ENCODE assay signal across 1 cellular context in genomic region chr7:153061913-153062528, GRCh38.
TF ChIP-seq lines count a peak whose summit lies in the region.

No MANE protein-coding gene starts in this region.

TF ChIP-seq in K562, 482 proteins besides CTCF, POLR2A, EP300 and RAD21:
- TF ChIP-seq, protein P1, sequence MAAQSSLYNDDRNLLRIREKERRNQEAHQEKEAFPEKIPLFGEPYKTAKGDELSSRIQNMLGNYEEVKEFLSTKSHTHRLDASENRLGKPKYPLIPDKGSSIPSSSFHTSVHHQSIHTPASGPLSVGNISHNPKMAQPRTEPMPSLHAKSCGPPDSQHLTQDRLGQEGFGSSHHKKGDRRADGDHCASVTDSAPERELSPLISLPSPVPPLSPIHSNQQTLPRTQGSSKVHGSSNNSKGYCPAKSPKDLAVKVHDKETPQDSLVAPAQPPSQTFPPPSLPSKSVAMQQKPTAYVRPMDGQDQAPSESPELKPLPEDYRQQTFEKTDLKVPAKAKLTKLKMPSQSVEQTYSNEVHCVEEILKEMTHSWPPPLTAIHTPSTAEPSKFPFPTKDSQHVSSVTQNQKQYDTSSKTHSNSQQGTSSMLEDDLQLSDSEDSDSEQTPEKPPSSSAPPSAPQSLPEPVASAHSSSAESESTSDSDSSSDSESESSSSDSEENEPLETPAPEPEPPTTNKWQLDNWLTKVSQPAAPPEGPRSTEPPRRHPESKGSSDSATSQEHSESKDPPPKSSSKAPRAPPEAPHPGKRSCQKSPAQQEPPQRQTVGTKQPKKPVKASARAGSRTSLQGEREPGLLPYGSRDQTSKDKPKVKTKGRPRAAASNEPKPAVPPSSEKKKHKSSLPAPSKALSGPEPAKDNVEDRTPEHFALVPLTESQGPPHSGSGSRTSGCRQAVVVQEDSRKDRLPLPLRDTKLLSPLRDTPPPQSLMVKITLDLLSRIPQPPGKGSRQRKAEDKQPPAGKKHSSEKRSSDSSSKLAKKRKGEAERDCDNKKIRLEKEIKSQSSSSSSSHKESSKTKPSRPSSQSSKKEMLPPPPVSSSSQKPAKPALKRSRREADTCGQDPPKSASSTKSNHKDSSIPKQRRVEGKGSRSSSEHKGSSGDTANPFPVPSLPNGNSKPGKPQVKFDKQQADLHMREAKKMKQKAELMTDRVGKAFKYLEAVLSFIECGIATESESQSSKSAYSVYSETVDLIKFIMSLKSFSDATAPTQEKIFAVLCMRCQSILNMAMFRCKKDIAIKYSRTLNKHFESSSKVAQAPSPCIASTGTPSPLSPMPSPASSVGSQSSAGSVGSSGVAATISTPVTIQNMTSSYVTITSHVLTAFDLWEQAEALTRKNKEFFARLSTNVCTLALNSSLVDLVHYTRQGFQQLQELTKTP (IDR thresholded peaks at IDR 0.05; ENCODE audit: low read depth in 1 of 2, partially characterized antibody in 2 of 2) = peak in 1 of 2 experiments; percentile 77
- TF ChIP-seq, protein P2, sequence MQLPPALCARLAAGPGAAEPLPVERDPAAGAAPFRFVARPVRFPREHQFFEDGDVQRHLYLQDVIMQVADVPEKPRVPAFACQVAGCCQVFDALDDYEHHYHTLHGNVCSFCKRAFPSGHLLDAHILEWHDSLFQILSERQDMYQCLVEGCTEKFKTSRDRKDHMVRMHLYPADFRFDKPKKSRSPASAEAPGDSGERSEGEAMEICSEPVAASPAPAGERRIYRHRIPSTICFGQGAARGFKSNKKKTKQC (CRISPR knock-in tag; IDR thresholded peaks at IDR 0.05) = peak; percentile 82; the same call in 1 of the 2 replicates
- TF ChIP-seq MYBL2 (IDR thresholded peaks at IDR 0.05; ENCODE audit: low read depth) (no peak), MYBL2 (CRISPR knock-in tag; IDR thresholded peaks at IDR 0.05; ENCODE audit: borderline replicate concordance) (no peak), CXXC5 (CRISPR knock-in tag; IDR thresholded peaks at IDR 0.05) (peak; percentile 86), KDM4B (IDR thresholded peaks at IDR 0.05; ENCODE audit: borderline replicate concordance in 2 of 2, low read depth in 1 of 2) (no peak), EHMT2 (IDR thresholded peaks at IDR 0.05) (peak; percentile 99), CREM (IDR thresholded peaks at IDR 0.05; ENCODE audit: low read depth) (peak; percentile 47; the same call in 1 of the 2 replicates), PRMT5 (CRISPR knock-in tag; IDR thresholded peaks at IDR 0.05) (peak; percentile 85; the same call in 1 of the 2 replicates), HDAC2 (IDR thresholded peaks at IDR 0.05) (0 out of 2 replicates have a peak, but pooled peaks have one; percentile 38), TFAP4 (CRISPR knock-in tag; IDR thresholded peaks at IDR 0.05; ENCODE audit: borderline replicate concordance) (peak; percentile 71), POLR3G (IDR thresholded peaks at IDR 0.05; ENCODE audit: extremely low read depth, insufficient read length, insufficient replicate concordance) (no peak), ZNF583 (CRISPR knock-in tag; IDR thresholded peaks at IDR 0.05) (0 out of 2 replicates have a peak, but pooled peaks have one; percentile 52), NR2C2 (CRISPR knock-in tag; IDR thresholded peaks at IDR 0.05) (0 out of 2 replicates have a peak, but pooled peaks have one; percentile 31), NR2C2 (tag; IDR thresholded peaks at IDR 0.05) (no peak), TCF7L2 (IDR thresholded peaks at IDR 0.05; ENCODE audit: low read depth, low read length) (no peak), SRSF9 (IDR thresholded peaks at IDR 0.05; ENCODE audit: borderline replicate concordance, low read depth, low read length) (no peak), IRF1 (CRISPR knock-in tag; IDR thresholded peaks at IDR 0.05; ENCODE audit: borderline replicate concordance) (0 out of 2 replicates have a peak, but pooled peaks have one; percentile 34), RCOR1 (IDR thresholded peaks at IDR 0.05; ENCODE audit: borderline replicate concordance in 1 of 2, low read depth in 2 of 2, low read length in 2 of 2) (peak in 1 of 2 experiments; percentile 77; a peak in 1 of 4 replicates), ZNF197 (CRISPR knock-in tag; IDR thresholded peaks at IDR 0.05; ENCODE audit: low read depth) (0 out of 2 replicates have a peak, but pooled peaks have one; percentile 50), ZNF232 (CRISPR knock-in tag; IDR thresholded peaks at IDR 0.05) (peak; percentile 67; the same call in 1 of the 2 replicates), MIER1 (IDR thresholded peaks at IDR 0.05; ENCODE audit: low read depth) (peak; percentile 97), DACH1 (IDR thresholded peaks at IDR 0.05; ENCODE audit: partially characterized antibody) (peak; percentile 23)
- TF ChIP-seq, protein P3, sequence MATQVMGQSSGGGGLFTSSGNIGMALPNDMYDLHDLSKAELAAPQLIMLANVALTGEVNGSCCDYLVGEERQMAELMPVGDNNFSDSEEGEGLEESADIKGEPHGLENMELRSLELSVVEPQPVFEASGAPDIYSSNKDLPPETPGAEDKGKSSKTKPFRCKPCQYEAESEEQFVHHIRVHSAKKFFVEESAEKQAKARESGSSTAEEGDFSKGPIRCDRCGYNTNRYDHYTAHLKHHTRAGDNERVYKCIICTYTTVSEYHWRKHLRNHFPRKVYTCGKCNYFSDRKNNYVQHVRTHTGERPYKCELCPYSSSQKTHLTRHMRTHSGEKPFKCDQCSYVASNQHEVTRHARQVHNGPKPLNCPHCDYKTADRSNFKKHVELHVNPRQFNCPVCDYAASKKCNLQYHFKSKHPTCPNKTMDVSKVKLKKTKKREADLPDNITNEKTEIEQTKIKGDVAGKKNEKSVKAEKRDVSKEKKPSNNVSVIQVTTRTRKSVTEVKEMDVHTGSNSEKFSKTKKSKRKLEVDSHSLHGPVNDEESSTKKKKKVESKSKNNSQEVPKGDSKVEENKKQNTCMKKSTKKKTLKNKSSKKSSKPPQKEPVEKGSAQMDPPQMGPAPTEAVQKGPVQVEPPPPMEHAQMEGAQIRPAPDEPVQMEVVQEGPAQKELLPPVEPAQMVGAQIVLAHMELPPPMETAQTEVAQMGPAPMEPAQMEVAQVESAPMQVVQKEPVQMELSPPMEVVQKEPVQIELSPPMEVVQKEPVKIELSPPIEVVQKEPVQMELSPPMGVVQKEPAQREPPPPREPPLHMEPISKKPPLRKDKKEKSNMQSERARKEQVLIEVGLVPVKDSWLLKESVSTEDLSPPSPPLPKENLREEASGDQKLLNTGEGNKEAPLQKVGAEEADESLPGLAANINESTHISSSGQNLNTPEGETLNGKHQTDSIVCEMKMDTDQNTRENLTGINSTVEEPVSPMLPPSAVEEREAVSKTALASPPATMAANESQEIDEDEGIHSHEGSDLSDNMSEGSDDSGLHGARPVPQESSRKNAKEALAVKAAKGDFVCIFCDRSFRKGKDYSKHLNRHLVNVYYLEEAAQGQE (CRISPR knock-in tag; IDR thresholded peaks at IDR 0.05; ENCODE audit: low read depth) = peak; percentile 95
- TF ChIP-seq, protein P4, sequence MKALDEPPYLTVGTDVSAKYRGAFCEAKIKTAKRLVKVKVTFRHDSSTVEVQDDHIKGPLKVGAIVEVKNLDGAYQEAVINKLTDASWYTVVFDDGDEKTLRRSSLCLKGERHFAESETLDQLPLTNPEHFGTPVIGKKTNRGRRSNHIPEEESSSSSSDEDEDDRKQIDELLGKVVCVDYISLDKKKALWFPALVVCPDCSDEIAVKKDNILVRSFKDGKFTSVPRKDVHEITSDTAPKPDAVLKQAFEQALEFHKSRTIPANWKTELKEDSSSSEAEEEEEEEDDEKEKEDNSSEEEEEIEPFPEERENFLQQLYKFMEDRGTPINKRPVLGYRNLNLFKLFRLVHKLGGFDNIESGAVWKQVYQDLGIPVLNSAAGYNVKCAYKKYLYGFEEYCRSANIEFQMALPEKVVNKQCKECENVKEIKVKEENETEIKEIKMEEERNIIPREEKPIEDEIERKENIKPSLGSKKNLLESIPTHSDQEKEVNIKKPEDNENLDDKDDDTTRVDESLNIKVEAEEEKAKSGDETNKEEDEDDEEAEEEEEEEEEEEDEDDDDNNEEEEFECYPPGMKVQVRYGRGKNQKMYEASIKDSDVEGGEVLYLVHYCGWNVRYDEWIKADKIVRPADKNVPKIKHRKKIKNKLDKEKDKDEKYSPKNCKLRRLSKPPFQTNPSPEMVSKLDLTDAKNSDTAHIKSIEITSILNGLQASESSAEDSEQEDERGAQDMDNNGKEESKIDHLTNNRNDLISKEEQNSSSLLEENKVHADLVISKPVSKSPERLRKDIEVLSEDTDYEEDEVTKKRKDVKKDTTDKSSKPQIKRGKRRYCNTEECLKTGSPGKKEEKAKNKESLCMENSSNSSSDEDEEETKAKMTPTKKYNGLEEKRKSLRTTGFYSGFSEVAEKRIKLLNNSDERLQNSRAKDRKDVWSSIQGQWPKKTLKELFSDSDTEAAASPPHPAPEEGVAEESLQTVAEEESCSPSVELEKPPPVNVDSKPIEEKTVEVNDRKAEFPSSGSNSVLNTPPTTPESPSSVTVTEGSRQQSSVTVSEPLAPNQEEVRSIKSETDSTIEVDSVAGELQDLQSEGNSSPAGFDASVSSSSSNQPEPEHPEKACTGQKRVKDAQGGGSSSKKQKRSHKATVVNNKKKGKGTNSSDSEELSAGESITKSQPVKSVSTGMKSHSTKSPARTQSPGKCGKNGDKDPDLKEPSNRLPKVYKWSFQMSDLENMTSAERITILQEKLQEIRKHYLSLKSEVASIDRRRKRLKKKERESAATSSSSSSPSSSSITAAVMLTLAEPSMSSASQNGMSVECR (CRISPR knock-in tag; IDR thresholded peaks at IDR 0.05) = no peak
